Comparison of ENCODE assay signal across 7 cellular contexts in the genomic region with DNA sequence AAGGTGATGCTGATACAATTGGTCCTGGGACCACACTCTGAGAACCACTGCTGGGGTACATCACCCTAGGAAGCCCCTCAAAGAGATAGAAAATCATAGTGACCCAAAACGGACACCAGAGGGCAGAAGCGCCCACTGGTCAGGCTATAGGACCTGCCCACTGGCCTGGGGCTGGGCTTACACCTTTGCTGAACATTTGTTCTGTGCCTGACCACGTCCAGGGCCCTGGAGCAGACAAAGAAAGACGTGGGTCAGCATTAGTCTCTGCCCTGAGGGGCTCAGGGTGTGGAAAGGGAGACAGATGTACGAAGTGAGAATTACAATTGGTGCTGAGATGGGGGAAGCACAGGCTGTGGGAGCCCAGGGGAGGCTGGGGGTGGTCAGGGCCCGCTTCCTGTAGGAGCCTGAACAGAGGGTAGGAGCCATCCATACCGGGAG. TPM values are rescaled to one million over a fixed set of nuclear protein-coding genes. Genes with fewer than 3 reads are reported as not detected.
DNase-seq lines count a peak whose midpoint lies in the region; ATAC-seq and TF ChIP-seq lines count a peak whose summit lies in the region.

No MANE protein-coding gene starts in this region.

- H3K4me3 ChIP-seq in DND-41 (ENCODE audit: low read depth in 1 of 2, low read length in 2 of 2), result no peak overlapping the region
- no peak overlapping the region for H3K4me3 ChIP-seq in liver (ENCODE audit: low read depth in 1 of 3, low read length in 3 of 3)

- no peaks in the 10 kb centered on the region for H3K27me3 Mint-ChIP-seq in type B pancreatic cell

- H3K9me3 Mint-ChIP-seq in type B pancreatic cell, result no peaks in the 10 kb centered on the region

- H3K27me3 ChIP-seq in DND-41 (ENCODE audit: insufficient read depth, low read length, poor library complexity) (peaks cover 7% of the 10 kb centered on the region), liver (ENCODE audit: control insufficient read depth in 4 of 4, insufficient read depth in 4 of 4, low read length in 3 of 4) (no peaks in the 10 kb centered on the region)

- peak; percentile 59 for ATAC-seq in DND-41 (ENCODE audit: insufficient read depth, low read depth)
- ATAC-seq in HG02938 (IDR thresholded peaks at IDR 0.05; ENCODE audit: unreplicated experiment), result no peak

- peak overlapping the region; percentile 80 for H3K27ac Mint-ChIP-seq in type B pancreatic cell

- no peak overlapping the region for H3K4me2 ChIP-seq in DND-41 (ENCODE audit: insufficient read depth, low read length)

- H3K36me3 ChIP-seq in DND-41 (ENCODE audit: insufficient read depth, low read length) (no peaks in the 10 kb centered on the region), liver (ENCODE audit: control insufficient read depth in 4 of 4, insufficient read depth in 3 of 4, low read depth in 1 of 4, low read length in 3 of 4) (no peaks in the 10 kb centered on the region)

- H3K36me3 Mint-ChIP-seq in type B pancreatic cell, result no peaks in the 10 kb centered on the region

- H2AFZ ChIP-seq in DND-41 (ENCODE audit: low read depth, low read length), result no peak overlapping the region

- H3K27ac ChIP-seq in DND-41 (ENCODE audit: low read length) (no peak overlapping the region), liver (ENCODE audit: low read depth in 1 of 2, low read length in 2 of 2) (no peak overlapping the region)

- peaks cover 6% of the 10 kb centered on the region for H3K9me3 ChIP-seq in DND-41 (ENCODE audit: insufficient read depth, low read length, severe bottlenecking)
- no peaks in the 10 kb centered on the region for H3K9me3 ChIP-seq in liver (ENCODE audit: control insufficient read depth in 4 of 4, low read length in 3 of 4)

- peak; percentile 32 for DNase-seq in DND-41
- peak in 48 of 76 experiments; percentile 9 to 63 (median 45) for DNase-seq in HUDEP-2 (lab: John Stamatoyannopoulos, UW; ENCODE audit: unreplicated experiment in 76 of 76)
- peak; percentile 57 for DNase-seq in SHP77 treated with DMSO at 0.1 percent for 48 hours (lab: John Stamatoyannopoulos, UW)
- DNase-seq in dermis microvascular lymphatic vessel endothelial cell (ENCODE audit: low read depth in 2 of 2), result peak; percentile 61 to 76
- DNase-seq in type B pancreatic cell (ENCODE audit: extremely low spot score, unreplicated experiment), result peak; percentile 80

- TF ChIP-seq RAD21 in liver (IDR thresholded peaks at IDR 0.05), result peak; percentile 96 to 97

- H3K9ac ChIP-seq in DND-41 (ENCODE audit: low read depth, low read length) (no peak overlapping the region), liver (ENCODE audit: low read depth in 1 of 2, low read length in 2 of 2) (no peak overlapping the region)

- no peaks in the 10 kb centered on the region for H3K4me1 ChIP-seq in DND-41 (ENCODE audit: insufficient read depth, low read length)
- no peaks in the 10 kb centered on the region for H3K4me1 ChIP-seq in liver (ENCODE audit: control insufficient read depth in 4 of 4, insufficient read depth in 4 of 4, low read length in 3 of 4)

- peaks cover 8% of the 10 kb centered on the region for H3K4me1 Mint-ChIP-seq in type B pancreatic cell (ENCODE audit: unreplicated experiment)

- TF ChIP-seq CTCF in DND-41 (IDR thresholded peaks at IDR 0.05; ENCODE audit: borderline replicate concordance, extremely low read depth, low read length, poor library complexity, severe bottlenecking) (peak; percentile 76), liver (IDR thresholded peaks at IDR 0.05; ENCODE audit: low read depth, low read length, missing input control) (peak; percentile 68), type B pancreatic cell (conservative IDR thresholded peaks at IDR 0.05) (peak; percentile 96)

- peak overlapping the region; percentile 15 for H3K4me3 Mint-ChIP-seq in type B pancreatic cell

- H3K79me2 ChIP-seq in DND-41 (ENCODE audit: insufficient read depth, low read length), result no peaks in the 10 kb centered on the region

- H4K20me1 ChIP-seq in DND-41 (ENCODE audit: insufficient read depth, low read length), result no peaks in the 10 kb centered on the region; the same call in 1 of the 2 replicates

- WGBS in liver, result 25% methylated on average over 7 of the region's 7 CpGs

TF ChIP-seq in liver, 16 proteins besides CTCF, POLR2A, EP300 and RAD21:
- TF ChIP-seq REST (IDR thresholded peaks at IDR 0.05) (no peak), TAF1 (conservative IDR thresholded peaks at IDR 0.05) (no peak), ZBTB33 (IDR thresholded peaks at IDR 0.05) (no peak), EGR1 (IDR thresholded peaks at IDR 0.05; ENCODE audit: low read depth in 2 of 2) (no peak), GABPA (IDR thresholded peaks at IDR 0.05 in 1 of 2, conservative IDR thresholded peaks at IDR 0.05 in 1 of 2) (no peak), FOXA1 (IDR thresholded peaks at IDR 0.05) (no peak), NR2F2 (IDR thresholded peaks at IDR 0.05) (no peak), HNF4G (IDR thresholded peaks at IDR 0.05) (no peak), SP1 (IDR thresholded peaks at IDR 0.05) (no peak), HNF4A (conservative IDR thresholded peaks at IDR 0.05) (no peak), FOXA2 (IDR thresholded peaks at IDR 0.05) (no peak)
- TF ChIP-seq, protein P1, sequence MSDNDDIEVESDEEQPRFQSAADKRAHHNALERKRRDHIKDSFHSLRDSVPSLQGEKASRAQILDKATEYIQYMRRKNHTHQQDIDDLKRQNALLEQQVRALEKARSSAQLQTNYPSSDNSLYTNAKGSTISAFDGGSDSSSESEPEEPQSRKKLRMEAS (IDR thresholded peaks at IDR 0.05), result no peak
- TF ChIP-seq, protein P2, sequence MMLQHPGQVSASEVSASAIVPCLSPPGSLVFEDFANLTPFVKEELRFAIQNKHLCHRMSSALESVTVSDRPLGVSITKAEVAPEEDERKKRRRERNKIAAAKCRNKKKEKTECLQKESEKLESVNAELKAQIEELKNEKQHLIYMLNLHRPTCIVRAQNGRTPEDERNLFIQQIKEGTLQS (IDR thresholded peaks at IDR 0.05), result no peak

RNA-seq across cellular contexts. Expression of gene SERPINH1, which starts 14.4 kb away (rescaled TPM):
- total RNA-seq in dermis microvascular lymphatic vessel endothelial cell, result 328 and 388 TPM in 2 replicates
- total RNA-seq in liver, result 100 to 1,000 TPM in 1 of 2 donors, 10 to 100 TPM in 1; 95.3 to 118 TPM
- 10 to 100 TPM in 1 of 2 donors, 1 to 10 TPM in 1; 5.0 to 42.1 TPM for polyA plus RNA-seq in liver
- 151 and 229 TPM in 2 replicates for total RNA-seq in type B pancreatic cell (ENCODE audit: low replicate concordance)

RNA-seq across cellular contexts. Expression of gene GDPD5, which starts 21.9 kb away (rescaled TPM):
- 9.8 and 21.0 TPM in 2 replicates for total RNA-seq in dermis microvascular lymphatic vessel endothelial cell
- 10 to 100 TPM in 1 of 2 donors, 1 to 10 TPM in 1; 4.8 to 22.8 TPM for total RNA-seq in liver
- 1 to 10 TPM; 3.0 to 3.7 TPM for polyA plus RNA-seq in liver
- total RNA-seq in type B pancreatic cell (ENCODE audit: low replicate concordance), result 7.5 and 11.3 TPM in 2 replicates
